Comparison of ENCODE assay signal across 12 cellular contexts in genomic region chr13:21719463-21719862, GRCh38. TPM values are rescaled to one million over a fixed set of nuclear protein-coding genes. Genes with fewer than 3 reads are reported as not detected.
DNase-seq lines count a peak whose midpoint lies in the region; ATAC-seq and TF ChIP-seq lines count a peak whose summit lies in the region.
"Had no signal": no experiment of that assay in that cellular context is flagged by ENCODE, and none has a peak within 500 bp of the region (broad histone marks: within the 10 kb centered on the region; RNA-seq: fewer than 3 reads in every experiment).

No MANE protein-coding gene starts in this region.

- H3K4me1 Mint-ChIP-seq in Calu3 (ENCODE audit: low read depth, unreplicated experiment), result no peaks in the 10 kb centered on the region
- H3K4me1 Mint-ChIP-seq: B cell had no signal

- intact Hi-C loops in upper lobe of right lung (cut with DNase I) (no loop called here), Calu3 (cut with micrococcal nuclease; ENCODE audit: unreplicated experiment) (no loop called here)

- CTCF ChIA-PET in Calu3 (lab: Charles Lee), result no interaction called here

- H3K27me3 Mint-ChIP-seq in Calu3 (ENCODE audit: unreplicated experiment), result peaks cover 34% of the 10 kb centered on the region

- H3K36me3 Mint-ChIP-seq in Calu3 (ENCODE audit: insufficient read depth, unreplicated experiment), result no peaks in the 10 kb centered on the region

- H3K27ac Mint-ChIP-seq in Calu3 (ENCODE audit: unreplicated experiment), result no peak overlapping the region
- H3K27ac Mint-ChIP-seq: B cell; CD4-positive, alpha-beta T cell had no signal

- peak; percentile 57 for ATAC-seq in upper lobe of right lung

- H3K4me3 Mint-ChIP-seq in Calu3 (ENCODE audit: low read depth, unreplicated experiment), result no peak overlapping the region
- H3K4me3 Mint-ChIP-seq: B cell; CD4-positive, alpha-beta T cell had no signal

- DNase-seq in NCI-H510A treated with DMSO at 0.1 percent for 48 hours (lab: John Stamatoyannopoulos, UW) (peak; percentile 5), NCI-H510A (lab: John Stamatoyannopoulos, UW) (no peak), HT-29 (ENCODE audit: low spot score) (peak; percentile 67), kidney glomerular epithelial cell (lab: John Stamatoyannopoulos, UW) (peak; percentile 7), upper lobe of right lung (no peak), Calu3 (no peak), T-helper 2 cell (no peak)
- DNase-seq: C1 segment of cervical spinal cord; CD4-positive, alpha-beta T cell; HCEC 1CT had no signal

- H3K4me1 ChIP-seq in upper lobe of right lung, result no peaks in the 10 kb centered on the region

- no peak overlapping the region for H3K4me3 ChIP-seq in upper lobe of right lung

- no peaks in the 10 kb centered on the region for H3K9me3 Mint-ChIP-seq in Calu3 (ENCODE audit: low read depth, unreplicated experiment)
- H3K9me3 Mint-ChIP-seq: CD4-positive, alpha-beta T cell had no signal

- TF ChIP-seq CTCF in upper lobe of right lung (IDR thresholded peaks at IDR 0.05) (no peak), Calu3 (IDR thresholded peaks at IDR 0.05; ENCODE audit: unreplicated experiment) (no peak)

- no TSS peak for BruUV-seq in Calu3 (replicated peaks; lab: Mats Ljungman, UMichigan)

- no peaks in the 10 kb centered on the region for H3K9me3 ChIP-seq in upper lobe of right lung

- no peaks in the 10 kb centered on the region for H3K27me3 ChIP-seq in upper lobe of right lung

- no peak overlapping the region for H3K27ac ChIP-seq in upper lobe of right lung
- H3K27ac ChIP-seq: HL-60 had no signal

- no peaks in the 10 kb centered on the region for H3K36me3 ChIP-seq in upper lobe of right lung

RNA-seq across cellular contexts. Expression of gene FGF9, which starts 48.6 kb away (rescaled TPM):
- total RNA-seq in HT-29 (2014; rRNA removed; shearing (Covaris generic)), result 3.7 and 8.3 TPM in 2 replicates
- total RNA-seq in upper lobe of right lung (2.7 TPM), Calu3 (2022) (0.32 TPM in 1 of 2 replicates, not detected in the other)

Comparison
In these comparisons a context has a peak if more than half of its experiments do, and no peak if none do; other contexts are left out.
1. DNase-seq: peak in NCI-H510A treated with DMSO at 0.1 percent for 48 hours (single experiment), HT-29 (single experiment) and kidney glomerular epithelial cell (single experiment); none in NCI-H510A (single experiment), upper lobe of right lung (single experiment), Calu3 (single experiment) and T-helper 2 cell (0 of 5).